Comparison of ENCODE assay signal across 9 cellular contexts in genomic region chr18:74457043-74457742, GRCh38. TPM values are rescaled to one million over a fixed set of nuclear protein-coding genes. Genes with fewer than 3 reads are reported as not detected.
DNase-seq lines count a peak whose midpoint lies in the region; ATAC-seq and TF ChIP-seq lines count a peak whose summit lies in the region.
"Had no signal": no experiment of that assay in that cellular context is flagged by ENCODE, and none has a peak within 500 bp of the region (broad histone marks: within the 10 kb centered on the region; RNA-seq: fewer than 3 reads in every experiment).

Gene DIPK1C, minus strand, starts transcription at chr18:74457308. Its CDS starts 49 bp downstream, at chr18:74457259.

- DNase-seq in breast epithelium (ENCODE audit: low spot score in 2 of 2) = no peak
- no peak for DNase-seq in MCF 10A (ENCODE audit: unreplicated experiment)
- DNase-seq in effector memory CD8-positive, alpha-beta T cell = no peak
- peak in 1 of 2 experiments; percentile 48 for DNase-seq in mesothelial cell of epicardium (ENCODE audit: low spot score in 2 of 2, unreplicated experiment in 2 of 2)
- peak in 1 of 2 donors; percentile 83 for DNase-seq in upper lobe of left lung
- no peak for DNase-seq in MV-4-11 (lab: John Stamatoyannopoulos, UW)
- no peak for DNase-seq in GM10266 (ENCODE audit: extremely low spot score)

- H3K4me3 ChIP-seq in breast epithelium (peak within 1 kb of the TSS; percentile 43 to 69 (median 44)), upper lobe of left lung (peak within 1 kb of the TSS in 3 of 4 donors; percentile 24 to 39 (median 31))

- H3K4me1 ChIP-seq in breast epithelium = peaks cover 0 to 8% of the 10 kb centered on the region in 2 donors
- H3K4me1 ChIP-seq in upper lobe of left lung = peaks cover 9 to 17% (median 12%) of the 10 kb centered on the region in 4 donors

- POLR2A ChIA-PET in MCF 10A (lab: Yijun Ruan, JAX) = no interaction called here

- no TSS peak for BruUV-seq in MCF 10A (replicated peaks; lab: Mats Ljungman, UMichigan)

- H3K9me3 ChIP-seq in breast epithelium (no peaks in the 10 kb centered on the region), upper lobe of left lung (no peaks in the 10 kb centered on the region)

- peaks cover 3 to 34% of the 10 kb centered on the region in 2 donors for H3K27me3 ChIP-seq in breast epithelium
- H3K27me3 ChIP-seq in upper lobe of left lung = peaks cover 0 to 26% (median 13%) of the 10 kb centered on the region in 4 donors

- CTCF ChIA-PET in MCF 10A (lab: Yijun Ruan, JAX) = interaction anchor here (1.5 kb wide), 1 partner anchor 95 kb away, joined by 6 read pairs; no protein-coding TSS in a partner anchor

- H3K27ac Mint-ChIP-seq in MCF 10A (ENCODE audit: low read depth, unreplicated experiment) = no peak within 1 kb of the TSS
- no peak within 1 kb of the TSS for H3K27ac Mint-ChIP-seq in effector memory CD8-positive, alpha-beta T cell
- H3K27ac Mint-ChIP-seq in mesothelial cell of epicardium = no peak within 1 kb of the TSS

- H3K4me1 Mint-ChIP-seq in MCF 10A (ENCODE audit: insufficient read depth, unreplicated experiment) = no peaks in the 10 kb centered on the region
- H3K4me1 Mint-ChIP-seq in effector memory CD8-positive, alpha-beta T cell (ENCODE audit: low read depth in 2 of 2) = peaks cover 4 to 6% of the 10 kb centered on the region in 2 donors
- H3K4me1 Mint-ChIP-seq in mesothelial cell of epicardium = peaks cover 4% of the 10 kb centered on the region

- no peak for TF ChIP-seq CTCF in breast epithelium (IDR thresholded peaks at IDR 0.05)
- no peak for TF ChIP-seq CTCF in MCF 10A (IDR thresholded peaks at IDR 0.05; ENCODE audit: unreplicated experiment)
- no peak for TF ChIP-seq CTCF in mesothelial cell of epicardium (IDR thresholded peaks at IDR 0.05; ENCODE audit: unreplicated experiment)
- TF ChIP-seq CTCF in upper lobe of left lung (IDR thresholded peaks at IDR 0.05) = no peak
- no peak for TF ChIP-seq CTCF in GM10266 (IDR thresholded peaks at IDR 0.05; ENCODE audit: control insufficient read depth, insufficient read depth, low read depth, missing control alignments)

- TF ChIP-seq EP300 in upper lobe of left lung (IDR thresholded peaks at IDR 0.05) = no peak

- H3K36me3 ChIP-seq in breast epithelium (no peaks in the 10 kb centered on the region), upper lobe of left lung (no peaks in the 10 kb centered on the region)

- H3K4me3 Mint-ChIP-seq in MCF 10A (ENCODE audit: unreplicated experiment) = no peak within 1 kb of the TSS
- H3K4me3 Mint-ChIP-seq in effector memory CD8-positive, alpha-beta T cell = peak within 1 kb of the TSS; percentile 62 to 64
- peak within 1 kb of the TSS; percentile 67 for H3K4me3 Mint-ChIP-seq in mesothelial cell of epicardium

- TF ChIP-seq POLR2A in breast epithelium (IDR thresholded peaks at IDR 0.05) (no peak), upper lobe of left lung (IDR thresholded peaks at IDR 0.05) (no peak)

- peak; percentile 48 for ATAC-seq in effector memory CD8-positive, alpha-beta T cell (replicated peaks)
- ATAC-seq in upper lobe of left lung (ENCODE audit: low FRiP score in 2 of 2) (peak in 1 of 2 donors; percentile 52), HG02973 (IDR thresholded peaks at IDR 0.05; ENCODE audit: unreplicated experiment) (no peak)

- H3K36me3 Mint-ChIP-seq in MCF 10A (ENCODE audit: insufficient read depth, unreplicated experiment) (no peaks in the 10 kb centered on the region), mesothelial cell of epicardium (no peaks in the 10 kb centered on the region)
- no peaks in the 10 kb centered on the region for H3K36me3 Mint-ChIP-seq in effector memory CD8-positive, alpha-beta T cell (ENCODE audit: insufficient read depth)

- 2 to 4% methylated on average over 14 to 17 of the region's 77 CpGs for WGBS in upper lobe of left lung, 2 donors

- no peaks in the 10 kb centered on the region for H3K9me3 Mint-ChIP-seq in MCF 10A (ENCODE audit: unreplicated experiment)
- no peaks in the 10 kb centered on the region for H3K9me3 Mint-ChIP-seq in effector memory CD8-positive, alpha-beta T cell
- H3K9me3 Mint-ChIP-seq in mesothelial cell of epicardium = no peaks in the 10 kb centered on the region

- no peak within 1 kb of the TSS for H3K27ac ChIP-seq in breast epithelium
- no peak within 1 kb of the TSS for H3K27ac ChIP-seq in upper lobe of left lung

- intact Hi-C loops in breast epithelium (cut with DNase I; ENCODE audit: low total_unique reads) = no loop called here
- intact Hi-C loops in MCF 10A (cut with micrococcal nuclease) = no loop called here

- H3K27me3 Mint-ChIP-seq in MCF 10A (ENCODE audit: insufficient read depth, unreplicated experiment) = peaks cover 36% of the 10 kb centered on the region
- H3K27me3 Mint-ChIP-seq in effector memory CD8-positive, alpha-beta T cell = peaks cover 44% of the 10 kb centered on the region in 2 donors
- H3K27me3 Mint-ChIP-seq in mesothelial cell of epicardium (ENCODE audit: low read depth) = peaks cover 90% of the 10 kb centered on the region

RNA-seq across cellular contexts. Expression of gene DIPK1C, which starts in this region (rescaled TPM):
- total RNA-seq in breast epithelium (under 1 TPM in 1 of 3 donors, not detected in 2; 0.16 TPM), MCF 10A (2022) (not detected in 2 replicates), mesothelial cell of epicardium (not detected in 3 replicates), upper lobe of left lung (under 1 TPM in 2 of 6 donors, not detected in 4; 0.13 to 0.89 TPM)
- total RNA-seq: Daoy had no signal
